Comparison of ENCODE assay signal across 10 cellular contexts in genomic region chr1:156435551-156436318, GRCh38.
A peak's percentile ranks its signal among the peaks of the same experiment; 100 is the strongest.
DNase-seq lines count a peak whose midpoint lies in the region; ATAC-seq, FAIRE-seq and TF ChIP-seq lines count a peak whose summit lies in the region.
"Had no signal": no experiment of that assay in that cellular context is flagged by ENCODE, and none has a peak within 500 bp of the region (broad histone marks: within the 10 kb centered on the region; RNA-seq: fewer than 3 reads in every experiment).

No MANE protein-coding gene starts in this region.

- peak overlapping the region; percentile 91 for H3K4me3 Mint-ChIP-seq in activated naive CD4-positive, alpha-beta T cell treated with anti-CD3 and anti-CD28 coated beads, Interleukin-2, amount 50 U/mL, for 24 hours

- WGBS in suprapubic skin = 4% methylated on average over 63 of the region's 84 CpGs

- H3K36me3 Mint-ChIP-seq in activated naive CD4-positive, alpha-beta T cell treated with anti-CD3 and anti-CD28 coated beads, Interleukin-2, amount 50 U/mL, for 24 hours = no peaks in the 10 kb centered on the region

- H3K9me3 Mint-ChIP-seq in activated naive CD4-positive, alpha-beta T cell treated with anti-CD3 and anti-CD28 coated beads, Interleukin-2, amount 50 U/mL, for 24 hours = no peaks in the 10 kb centered on the region

- H3K27ac Mint-ChIP-seq in activated naive CD4-positive, alpha-beta T cell treated with anti-CD3 and anti-CD28 coated beads, Interleukin-2, amount 50 U/mL, for 24 hours = no peak overlapping the region

- no peaks in the 10 kb centered on the region for H3K36me3 ChIP-seq in suprapubic skin

- H3K9me3 ChIP-seq in suprapubic skin = no peaks in the 10 kb centered on the region

- H3K27ac ChIP-seq in layer of hippocampus (ENCODE audit: low read depth, low read length) (peak overlapping the region; percentile 76), suprapubic skin (no peak overlapping the region)

- TF ChIP-seq CTCF in suprapubic skin (IDR thresholded peaks at IDR 0.05) = no peak

- peaks cover 67% of the 10 kb centered on the region for H3K27me3 Mint-ChIP-seq in activated naive CD4-positive, alpha-beta T cell treated with anti-CD3 and anti-CD28 coated beads, Interleukin-2, amount 50 U/mL, for 24 hours

- peak; percentile 35 for DNase-seq in NCI-H748 (lab: John Stamatoyannopoulos, UW; ENCODE audit: unreplicated experiment)
- DNase-seq in NCI-H748 treated with DMSO at 0.1 percent for 48 hours (lab: John Stamatoyannopoulos, UW) = no peak
- no peak for DNase-seq in suprapubic skin (ENCODE audit: low spot score in 2 of 2)
- DNase-seq in frontal cortex (ENCODE audit: low spot score in 2 of 2) = no peak
- DNase-seq in DMS79 treated with DMSO at 0.1 percent for 48 hours (lab: John Stamatoyannopoulos, UW) = no peak

- no peak for TF ChIP-seq EP300 in suprapubic skin (IDR thresholded peaks at IDR 0.05)

- FAIRE-seq in frontal cortex (lab: Jason Lieb, UNC) = no peak
- FAIRE-seq: A204.1 had no signal

- TF ChIP-seq POLR2A in suprapubic skin (IDR thresholded peaks at IDR 0.05) = no peak

- peaks cover 28% of the 10 kb centered on the region for H3K4me1 Mint-ChIP-seq in activated naive CD4-positive, alpha-beta T cell treated with anti-CD3 and anti-CD28 coated beads, Interleukin-2, amount 50 U/mL, for 24 hours

- peaks cover 20% of the 10 kb centered on the region for H3K4me1 ChIP-seq in suprapubic skin

- H3K27me3 ChIP-seq in layer of hippocampus (ENCODE audit: control insufficient read depth, insufficient read depth, low read length) (peaks cover 17% of the 10 kb centered on the region), suprapubic skin (peaks cover 100% of the 10 kb centered on the region)

- no peak for ATAC-seq in GM18519 (IDR thresholded peaks at IDR 0.05; ENCODE audit: low FRiP score, unreplicated experiment)

- peak overlapping the region; percentile 44 for H3K4me3 ChIP-seq in suprapubic skin
- H3K4me3 ChIP-seq: lung had no signal
